ENCODE assay signal across 8 cellular contexts in genomic region chr11:65489061-65489705, GRCh38. TPM values are rescaled to one million over a fixed set of nuclear protein-coding genes. Genes with fewer than 3 reads are reported as not detected.
DNase-seq lines count a peak whose midpoint lies in the region; ATAC-seq, FAIRE-seq and TF ChIP-seq lines count a peak whose summit lies in the region.

No MANE protein-coding gene starts in this region.

- H2AFZ ChIP-seq in fibroblast of lung (ENCODE audit: low read length), result no peak overlapping the region
- no peak overlapping the region for H2AFZ ChIP-seq in neural progenitor cell (replicated peaks)

- TF ChIP-seq CTCF in A549 (IDR thresholded peaks at IDR 0.05) (no peak), Peyer's patch (IDR thresholded peaks at IDR 0.05) (no peak), fibroblast of lung (conservative IDR thresholded peaks at IDR 0.05 in 1 of 2, IDR thresholded peaks at IDR 0.05 in 1 of 2; ENCODE audit: low read depth in 1 of 2, low read length in 2 of 2) (no peak), neural progenitor cell (IDR thresholded peaks at IDR 0.05) (no peak), foreskin keratinocyte (conservative IDR thresholded peaks at IDR 0.05) (no peak)

- H3K4me1 Mint-ChIP-seq in neural progenitor cell, result peaks cover 93% of the 10 kb centered on the region

- H3K36me3 ChIP-seq in Peyer's patch, result no peaks in the 10 kb centered on the region
- H3K36me3 ChIP-seq in fibroblast of lung (ENCODE audit: control insufficient read depth, insufficient read depth, low read length), result no peaks in the 10 kb centered on the region
- no peaks in the 10 kb centered on the region for H3K36me3 ChIP-seq in neural progenitor cell

- H3K9ac ChIP-seq in fibroblast of lung (ENCODE audit: insufficient read depth, low read length) (peak overlapping the region; percentile 90), neural progenitor cell (no peak overlapping the region)

- peak in 1 of 2 experiments; percentile 47; a peak in 1 of 5 replicates for TF ChIP-seq EP300 in A549 (IDR thresholded peaks at IDR 0.05)

- H3K79me2 ChIP-seq in fibroblast of lung (ENCODE audit: control insufficient read depth, insufficient read depth, low read length) (peaks cover 41% of the 10 kb centered on the region), neural progenitor cell (ENCODE audit: low read depth) (peaks cover 84% of the 10 kb centered on the region)

- H3K27me3 ChIP-seq in Peyer's patch (no peaks in the 10 kb centered on the region), fibroblast of lung (ENCODE audit: control insufficient read depth, insufficient read depth, low read length) (no peaks in the 10 kb centered on the region), neural progenitor cell (no peaks in the 10 kb centered on the region), foreskin keratinocyte (no peaks in the 10 kb centered on the region)

- no peaks in the 10 kb centered on the region for H3K9me3 ChIP-seq in A549
- no peaks in the 10 kb centered on the region for H3K9me3 ChIP-seq in Peyer's patch
- no peaks in the 10 kb centered on the region for H3K9me3 ChIP-seq in fibroblast of lung (ENCODE audit: control insufficient read depth, insufficient read depth, low read depth, low read length)
- H3K9me3 ChIP-seq in neural progenitor cell (ENCODE audit: low read depth), result no peaks in the 10 kb centered on the region

- peak overlapping the region; percentile 82 for H3K4me3 Mint-ChIP-seq in neural progenitor cell

- peak overlapping the region; percentile 100 for H3K27ac Mint-ChIP-seq in neural progenitor cell

- H3F3A ChIP-seq in neural progenitor cell (ENCODE audit: low read depth), result peaks cover 87% of the 10 kb centered on the region

- H3K9me3 Mint-ChIP-seq in neural progenitor cell, result no peaks in the 10 kb centered on the region

- H3K36me3 Mint-ChIP-seq in neural progenitor cell, result no peaks in the 10 kb centered on the region

- CTCF ChIA-PET in A549 (lab: Yijun Ruan, JAX), result interaction anchor here (0.9 to 30.0 kb wide), 7 partner anchors 8 to 73 kb away, joined by 3 to 947 read pairs (median 4); partner anchors contain the start of gene MALAT1

- H3K4me3 ChIP-seq in A549 (no peak overlapping the region), Peyer's patch (no peak overlapping the region), fibroblast of lung (replicated peaks in 1 of 4; ENCODE audit: control extremely low read depth in 1 of 4, insufficient read depth in 1 of 4, low read depth in 3 of 4, low read length in 4 of 4) (no peak overlapping the region), neural progenitor cell (peak overlapping the region; percentile 4)

- DNase-seq in A549 (ENCODE audit: low read depth in 1 of 2, low spot score in 1 of 2) (peak in 1 of 2 experiments; percentile 84), Peyer's patch (peak in 1 of 3 donors; percentile 60), fibroblast of lung (ENCODE audit: low read depth in 2 of 2) (peak; percentile 42 to 91), neural progenitor cell (ENCODE audit: low spot score) (peak; percentile 77), foreskin keratinocyte (no peak), NCI-H2171 (lab: John Stamatoyannopoulos, UW) (no peak)

- H3K27me3 Mint-ChIP-seq in neural progenitor cell (ENCODE audit: insufficient read depth, low read depth), result peaks cover 7% of the 10 kb centered on the region

- H4K20me1 ChIP-seq in fibroblast of lung (ENCODE audit: control insufficient read depth, extremely low read depth, insufficient read depth, low read length) (no peaks in the 10 kb centered on the region), neural progenitor cell (ENCODE audit: low read depth) (no peaks in the 10 kb centered on the region)

- ATAC-seq in A549, result peak; percentile 6 to 7; a peak in 5 of 6 replicates
- no peak for ATAC-seq in foreskin keratinocyte
- ATAC-seq in HG03460 (IDR thresholded peaks at IDR 0.05; ENCODE audit: unreplicated experiment), result no peak
- no peak for ATAC-seq in HG02571 (IDR thresholded peaks at IDR 0.05; ENCODE audit: unreplicated experiment)

- FAIRE-seq in A549 (lab: Jason Lieb, UNC), result no peak

- TF ChIP-seq POLR2A in A549 (IDR thresholded peaks at IDR 0.05; ENCODE audit: low read length), result no peak
- TF ChIP-seq POLR2A in Peyer's patch (IDR thresholded peaks at IDR 0.05), result no peak

- POLR2A ChIA-PET in A549 (lab: Yijun Ruan, JAX), result interaction anchor here (1.4 to 26.7 kb wide), 5 partner anchors 11 to 66 kb away, joined by 5 to 1006 read pairs (median 36); partner anchors contain the start of genes MALAT1 and NEAT1

- H3K4me2 ChIP-seq in A549, result peak overlapping the region; percentile 77
- H3K4me2 ChIP-seq in fibroblast of lung (ENCODE audit: extremely low read depth, insufficient read depth, low read length), result peak overlapping the region; percentile 94
- H3K4me2 ChIP-seq in neural progenitor cell, result peak overlapping the region; percentile 80

- WGBS in A549 (ENCODE audit: missing lambda C conversion rate), result 13% methylated on average over 9 of the region's 10 CpGs

- no peak; a peak in 1 of 5 replicates for TF ChIP-seq RAD21 in A549 (conservative IDR thresholded peaks at IDR 0.05 in 1 of 2, IDR thresholded peaks at IDR 0.05 in 1 of 2)

- H3K4me1 ChIP-seq in A549 (peaks cover 95% of the 10 kb centered on the region), Peyer's patch (peaks cover 0 to 80% (median 48%) of the 10 kb centered on the region in 4 donors), fibroblast of lung (ENCODE audit: control insufficient read depth, extremely low read depth, insufficient read depth, low read length) (peaks cover 70% of the 10 kb centered on the region), neural progenitor cell (peaks cover 87% of the 10 kb centered on the region), foreskin keratinocyte (peaks cover 54% of the 10 kb centered on the region)

- H3K27ac ChIP-seq in A549 (peak overlapping the region; percentile 98 to 100), Peyer's patch (peak overlapping the region; percentile 71 to 99 (median 83)), fibroblast of lung (ENCODE audit: insufficient read depth, low read length) (peak overlapping the region; percentile 100), neural progenitor cell (peak overlapping the region; percentile 69), foreskin keratinocyte (no peak overlapping the region)

TF ChIP-seq in A549, 52 proteins besides CTCF, POLR2A, EP300 and RAD21 (continues in another document):
- TF ChIP-seq HOXB5 (CRISPR knock-in tag; IDR thresholded peaks at IDR 0.05) (peak; percentile 60; the same call in 1 of the 2 replicates), BHLHE40 (IDR thresholded peaks at IDR 0.05; ENCODE audit: low read depth, low read length) (no peak), NR3C1 (IDR thresholded peaks at IDR 0.05) (no peak), HOXB13 (CRISPR knock-in tag; IDR thresholded peaks at IDR 0.05; ENCODE audit: low read depth) (peak; percentile 64), MAX (IDR thresholded peaks at IDR 0.05) (peak; percentile 43; the same call in 1 of the 2 replicates), KDM1A (IDR thresholded peaks at IDR 0.05; ENCODE audit: low read depth) (no peak), JUN (IDR thresholded peaks at IDR 0.05) (peak in 1 of 2 experiments; percentile 41; a peak in 1 of 5 replicates), HEYL (CRISPR knock-in tag; IDR thresholded peaks at IDR 0.05) (0 out of 2 replicates have a peak, but pooled peaks have one; percentile 8), ZC3H11A (IDR thresholded peaks at IDR 0.05) (no peak), SREBF2 (IDR thresholded peaks at IDR 0.05) (no peak), ATOH8 (CRISPR knock-in tag; IDR thresholded peaks at IDR 0.05; ENCODE audit: low read depth) (peak; percentile 52; the same call in 1 of the 2 replicates), GATA3 (IDR thresholded peaks at IDR 0.05; ENCODE audit: borderline replicate concordance) (peak; percentile 54; the same call in 1 of the 2 replicates), EHF (CRISPR knock-in tag; IDR thresholded peaks at IDR 0.05) (peak; percentile 59), HDAC2 (IDR thresholded peaks at IDR 0.05) (no peak)

RNA-seq across cellular contexts. Expression of gene MALAT1, which starts 9.7 kb away (rescaled TPM):
- 1,041 and 1,340 TPM in 2 replicates for polyA plus RNA-seq in A549 (2011; rRNA removed)
- 24.8 and 29.0 TPM in 2 replicates for polyA plus RNA-seq in A549 (2012; cell fraction: cytosol; rRNA removed)
- polyA plus RNA-seq in A549 (2012; cell fraction: nucleus; rRNA removed), result 215 and 608 TPM in 2 replicates
- 167 to 203 TPM (median 188 TPM) in 3 replicates for polyA plus RNA-seq in A549 (2017; fragmentation: RNase III; extraction: RNeasy Plus Mini Kit Qiagen cat#74134 plus additional on column Dnase treatment)
- 10,326 and 11,734 TPM in 2 replicates for polyA minus RNA-seq in A549 (2011; rRNA and poly(A)+ RNA removed)
- over 10,000 TPM; 10,683 to 28,425 (median 19,356) TPM for total RNA-seq in Peyer's patch
- 14,068 and 21,991 TPM in 2 replicates for total RNA-seq in fibroblast of lung
- polyA plus RNA-seq in fibroblast of lung, result 482 and 583 TPM in 2 replicates
- 274 and 335 TPM in 2 replicates for polyA plus RNA-seq in fibroblast of lung (2012)
- 1,820 and 2,014 TPM in 2 replicates for polyA minus RNA-seq in fibroblast of lung (ENCODE audit: low replicate concordance)
- 5,397 and 9,030 TPM in 2 replicates for total RNA-seq in neural progenitor cell (ENCODE audit: low replicate concordance)
- total RNA-seq in foreskin keratinocyte, result 1,538 and 2,710 TPM in 2 replicates
- 10.1 and 11.9 TPM in 2 replicates for polyA plus RNA-seq in foreskin keratinocyte

RNA-seq across cellular contexts. Expression of gene SCYL1, which starts 35.7 kb away (rescaled TPM):
- polyA plus RNA-seq in A549 (2011; rRNA removed) (30.8 and 33.6 TPM in 2 replicates), A549 (2017; fragmentation: RNase III; extraction: RNeasy Plus Mini Kit Qiagen cat#74134 plus additional on column Dnase treatment) (41.8 to 46.8 TPM (median 45.9 TPM) in 3 replicates), fibroblast of lung (58.2 and 62.3 TPM in 2 replicates), foreskin keratinocyte (62.0 and 62.8 TPM in 2 replicates)
- 88.0 and 105 TPM in 2 replicates for polyA plus RNA-seq in A549 (2012; cell fraction: cytosol; rRNA removed)
- 125 and 152 TPM in 2 replicates for polyA plus RNA-seq in A549 (2012; cell fraction: nucleus; rRNA removed)
- 39.1 and 43.6 TPM in 2 replicates for polyA minus RNA-seq in A549 (2011; rRNA and poly(A)+ RNA removed)
- total RNA-seq in Peyer's patch (10 to 100 TPM; 73.4 to 88.1 (median 79.0) TPM), fibroblast of lung (73.2 and 84.6 TPM in 2 replicates), neural progenitor cell (ENCODE audit: low replicate concordance) (16.9 and 45.2 TPM in 2 replicates), foreskin keratinocyte (62.2 and 66.1 TPM in 2 replicates)
- 71.8 and 83.3 TPM in 2 replicates for polyA plus RNA-seq in fibroblast of lung (2012)
- 160 and 182 TPM in 2 replicates for polyA minus RNA-seq in fibroblast of lung (ENCODE audit: low replicate concordance)

Comparison
In these comparisons a context has a peak if more than half of its experiments do, and no peak if none do; other contexts are left out.
1. ATAC-seq: peak in A549 (2 of 2); none in foreskin keratinocyte (single experiment), HG03460 (single experiment) and HG02571 (single experiment).
2. DNase-seq: peak in fibroblast of lung (2 of 2) and neural progenitor cell (single experiment); none in foreskin keratinocyte (0 of 2) and NCI-H2171 (single experiment).
3. Peak in every context shown above with its lines, with median percentiles within 50 percentile points of each other: H3K4me2 ChIP-seq.